8 cellular contexts compared by ENCODE assay signal in the genomic region with DNA sequence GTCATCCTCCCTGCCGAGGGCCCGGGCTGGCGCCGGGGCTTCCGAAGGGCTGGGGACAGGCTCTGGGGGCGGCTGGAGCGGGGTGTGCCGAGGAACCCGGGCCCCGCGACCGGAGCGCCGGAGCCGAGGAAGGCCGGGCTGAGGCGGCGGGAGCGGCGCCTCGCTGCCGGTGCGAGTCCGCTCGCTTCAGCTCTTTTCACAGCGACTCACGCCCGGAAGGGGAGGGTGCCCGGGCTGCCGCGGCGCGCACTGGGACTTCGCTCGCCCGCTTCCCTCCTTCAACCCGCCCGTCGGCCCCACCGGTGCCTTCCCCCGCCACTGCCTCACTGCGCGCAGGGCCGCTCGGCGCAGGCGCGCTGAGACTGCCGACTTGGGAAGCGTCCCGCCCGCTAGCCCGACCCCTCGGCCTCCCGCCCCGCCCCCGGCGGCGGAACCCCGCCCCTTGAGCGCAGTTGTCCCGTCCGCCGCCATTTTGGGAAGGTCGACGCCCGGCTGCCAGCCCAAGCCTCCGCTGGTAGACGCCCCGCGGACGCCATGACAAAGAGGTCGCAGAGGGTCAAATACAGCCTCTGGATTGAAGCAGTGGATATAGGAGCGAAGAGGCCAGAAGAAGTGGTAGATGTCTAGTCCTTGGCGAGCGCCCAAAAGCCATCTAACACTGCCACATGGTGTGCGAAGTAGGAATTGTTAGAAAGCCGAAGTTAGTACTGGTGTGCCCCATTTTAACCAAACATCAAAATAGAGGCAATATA. TPM values are rescaled to one million over a fixed set of nuclear protein-coding genes. Genes with fewer than 3 reads are reported as not detected.
DNase-seq lines count a peak whose midpoint lies in the region; ATAC-seq, FAIRE-seq and TF ChIP-seq lines count a peak whose summit lies in the region.

A gene with protein sequence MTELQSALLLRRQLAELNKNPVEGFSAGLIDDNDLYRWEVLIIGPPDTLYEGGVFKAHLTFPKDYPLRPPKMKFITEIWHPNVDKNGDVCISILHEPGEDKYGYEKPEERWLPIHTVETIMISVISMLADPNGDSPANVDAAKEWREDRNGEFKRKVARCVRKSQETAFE (minus strand): TSS at position 364 of the 752 bp plus-strand sequence. CDS start 359 bp downstream, at position 5.

- ATAC-seq in GM19025 (IDR thresholded peaks at IDR 0.05; ENCODE audit: low read depth, unreplicated experiment), result peak; percentile 62
- ATAC-seq in HG03354 (IDR thresholded peaks at IDR 0.05; ENCODE audit: poor library complexity, severe bottlenecking, unreplicated experiment), result peak; percentile 77
- peak; percentile 83 for ATAC-seq in activated CD4-positive, CD25-positive, alpha-beta regulatory T cell treated with anti-CD3 and anti-CD28 coated beads, Interleukin-2, amount 50 U/mL, for 24 hours

- dilution Hi-C loops in keratinocyte (cut with MboI; ENCODE audit: extremely low pct_ligation_motif_present, low sequenced_read_pairs), result no loop called here

- TF ChIP-seq CTCF in keratinocyte (optimal IDR thresholded peaks at IDR 0.05 in 1 of 3, IDR thresholded peaks at IDR 0.05 in 1 of 3, conservative IDR thresholded peaks at IDR 0.05 in 1 of 3; ENCODE audit: extremely low read depth in 1 of 3, insufficient read depth in 2 of 3, low read length in 3 of 3), result peak; percentile 14 to 36 (median 29)

- peaks cover 20% of the 10 kb centered on the region for H3K4me1 ChIP-seq in keratinocyte (ENCODE audit: control insufficient read depth, extremely low read depth, insufficient read depth, low read length)

- DNase-seq in AG20443 (ENCODE audit: low spot score) (peak; percentile 99), NCI-H446 treated with DMSO at 0.1 percent for 48 hours (lab: John Stamatoyannopoulos, UW) (peak; percentile 88), cerebellar cortex (ENCODE audit: low spot score) (peak; percentile 97), keratinocyte (ENCODE audit: low read depth, low spot score) (peak; percentile 68)
- DNase-seq in stimulated activated CD4-positive, alpha-beta T cell treated with anti-CD3 and anti-CD28 coated beads, Interleukin-15, amount 100 ng/mL, for 24 hours, result peak; percentile 99

- H2AFZ ChIP-seq in keratinocyte (ENCODE audit: control insufficient read depth, low read length), result peak within 1 kb of the TSS; percentile 99

- H3K36me3 ChIP-seq in keratinocyte (ENCODE audit: control insufficient read depth in 2 of 2, extremely low read depth in 1 of 2, insufficient read depth in 2 of 2, low read length in 2 of 2), result peaks cover 1 to 4% of the 10 kb centered on the region in 2 experiments

- H3K4me3 ChIP-seq in keratinocyte (ENCODE audit: control insufficient read depth in 2 of 3, extremely low read depth in 1 of 3, insufficient read depth in 2 of 3, low read depth in 1 of 3, low read length in 3 of 3), result peak within 1 kb of the TSS; percentile 82 to 95 (median 94)

- peak; percentile 55 for FAIRE-seq in keratinocyte (lab: Jason Lieb, UNC)

- H4K20me1 ChIP-seq in keratinocyte (ENCODE audit: control insufficient read depth, extremely low read depth, insufficient read depth, low read length), result peaks cover 4% of the 10 kb centered on the region

- H3K27ac ChIP-seq in keratinocyte (ENCODE audit: control insufficient read depth, insufficient read depth, low read length), result peak within 1 kb of the TSS; percentile 88

- no peaks in the 10 kb centered on the region for H3K9me3 ChIP-seq in keratinocyte (ENCODE audit: control insufficient read depth, low read depth, low read length)

- H3K79me2 ChIP-seq in keratinocyte (ENCODE audit: control insufficient read depth, insufficient read depth, low read length), result peaks cover 47% of the 10 kb centered on the region

- no peaks in the 10 kb centered on the region for H3K27me3 ChIP-seq in keratinocyte (ENCODE audit: control insufficient read depth, extremely low read depth, insufficient read depth, low read length)

- no peaks in the 10 kb centered on the region for H3K9me1 ChIP-seq in keratinocyte (ENCODE audit: control insufficient read depth, extremely low read depth, insufficient read depth, low read length)

- peak within 1 kb of the TSS; percentile 98 for H3K4me2 ChIP-seq in keratinocyte (ENCODE audit: control insufficient read depth, extremely low read depth, insufficient read depth, low read depth, low read length)

- peak within 1 kb of the TSS; percentile 92 for H3K9ac ChIP-seq in keratinocyte (ENCODE audit: control insufficient read depth, extremely low read depth, insufficient read depth, low read length)

RNA-seq across cellular contexts. Expression of the gene that starts here (rescaled TPM):
- 52.1 to 86.2 TPM (median 60.1 TPM) in 3 replicates for polyA plus RNA-seq in keratinocyte
- 36.2 TPM for polyA plus RNA-seq in keratinocyte (2011; ENCODE audit: low read depth)
- 53.0 and 109 TPM in 2 replicates for polyA plus RNA-seq in keratinocyte (2011; cell fraction: cytosol; rRNA removed)
- 56.5 and 67.3 TPM in 2 replicates for polyA plus RNA-seq in keratinocyte (2011; cell fraction: nucleus; rRNA removed)
- 63.6 and 74.0 TPM in 2 replicates for polyA plus RNA-seq in keratinocyte (2012; ENCODE audit: low replicate concordance)
- 19.1 to 49.6 TPM (median 30.4 TPM) in 3 replicates for polyA minus RNA-seq in keratinocyte
- polyA minus RNA-seq in keratinocyte (2011; cell fraction: cytosol; rRNA and poly(A)+ RNA removed), result 77.9 TPM
- polyA minus RNA-seq in keratinocyte (2011; cell fraction: nucleus; rRNA and poly(A)+ RNA removed), result 51.2 and 60.7 TPM in 2 replicates

Comparison
In these comparisons a context has a peak if more than half of its experiments do, and no peak if none do; other contexts are left out.
1. Peak in every context shown above with its lines: DNase-seq, ATAC-seq, H3K4me3 ChIP-seq and H3K27ac ChIP-seq.